Comparison of ENCODE assay signal across 1 cellular context in the genomic region with DNA sequence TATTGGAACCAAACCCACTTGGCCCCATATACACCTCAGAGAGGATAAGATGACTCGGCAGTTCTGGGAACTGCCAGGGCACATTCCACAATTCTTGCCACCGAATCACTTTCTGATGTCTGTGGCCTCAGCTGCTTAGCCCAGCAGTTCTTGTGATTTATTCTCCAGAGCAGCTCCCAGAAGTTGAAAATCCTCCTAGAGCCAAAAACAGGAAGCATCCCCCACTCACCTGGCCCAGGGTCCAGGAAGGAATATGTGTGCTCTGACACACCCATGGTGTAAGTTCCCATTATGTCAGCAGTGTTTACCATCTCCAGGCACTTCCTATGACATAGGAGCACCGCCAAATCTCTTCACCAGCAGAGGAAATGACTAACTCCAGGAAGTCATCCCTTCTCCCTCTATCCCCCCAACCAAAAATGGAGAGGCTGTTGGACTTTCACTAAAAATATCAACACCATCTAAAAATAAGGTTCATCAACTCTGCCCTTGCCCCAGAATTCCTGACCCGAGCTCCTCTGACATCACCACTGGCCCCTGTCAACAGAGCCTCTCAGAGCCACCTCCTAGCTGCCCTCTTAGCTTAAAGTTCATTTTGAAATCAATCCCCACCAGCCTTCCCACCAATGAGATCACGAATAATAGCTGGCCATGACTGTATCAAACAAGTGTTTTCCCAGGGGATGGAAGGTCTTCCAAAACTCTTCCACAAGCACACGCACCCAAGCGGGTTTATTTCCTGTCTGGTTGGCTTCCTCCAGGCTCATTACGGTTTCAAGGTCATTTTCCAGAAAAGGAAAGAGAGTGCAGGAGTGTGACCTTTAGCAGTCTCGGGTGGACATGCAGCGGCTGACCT.
TF ChIP-seq lines count a peak whose summit lies in the region.

No MANE protein-coding gene starts in this region.

TF ChIP-seq in HepG2, 621 proteins besides CTCF, POLR2A, EP300 and RAD21 (continued from another document):
- TF ChIP-seq, protein P1, sequence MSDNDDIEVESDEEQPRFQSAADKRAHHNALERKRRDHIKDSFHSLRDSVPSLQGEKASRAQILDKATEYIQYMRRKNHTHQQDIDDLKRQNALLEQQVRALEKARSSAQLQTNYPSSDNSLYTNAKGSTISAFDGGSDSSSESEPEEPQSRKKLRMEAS (IDR thresholded peaks at IDR 0.05), result no peak
- TF ChIP-seq, protein P2, sequence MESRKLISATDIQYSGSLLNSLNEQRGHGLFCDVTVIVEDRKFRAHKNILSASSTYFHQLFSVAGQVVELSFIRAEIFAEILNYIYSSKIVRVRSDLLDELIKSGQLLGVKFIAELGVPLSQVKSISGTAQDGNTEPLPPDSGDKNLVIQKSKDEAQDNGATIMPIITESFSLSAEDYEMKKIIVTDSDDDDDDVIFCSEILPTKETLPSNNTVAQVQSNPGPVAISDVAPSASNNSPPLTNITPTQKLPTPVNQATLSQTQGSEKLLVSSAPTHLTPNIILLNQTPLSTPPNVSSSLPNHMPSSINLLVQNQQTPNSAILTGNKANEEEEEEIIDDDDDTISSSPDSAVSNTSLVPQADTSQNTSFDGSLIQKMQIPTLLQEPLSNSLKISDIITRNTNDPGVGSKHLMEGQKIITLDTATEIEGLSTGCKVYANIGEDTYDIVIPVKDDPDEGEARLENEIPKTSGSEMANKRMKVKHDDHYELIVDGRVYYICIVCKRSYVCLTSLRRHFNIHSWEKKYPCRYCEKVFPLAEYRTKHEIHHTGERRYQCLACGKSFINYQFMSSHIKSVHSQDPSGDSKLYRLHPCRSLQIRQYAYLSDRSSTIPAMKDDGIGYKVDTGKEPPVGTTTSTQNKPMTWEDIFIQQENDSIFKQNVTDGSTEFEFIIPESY (CRISPR knock-in tag; IDR thresholded peaks at IDR 0.05), result 0 out of 2 replicates have a peak, but pooled peaks have one; percentile 38
- TF ChIP-seq ZBTB21 (CRISPR knock-in tag; IDR thresholded peaks at IDR 0.05) (peak; percentile 51; the same call in 1 of the 2 replicates), SYNCRIP (IDR thresholded peaks at IDR 0.05; ENCODE audit: insufficient read depth, low read depth, low read length) (no peak), MAFF (IDR thresholded peaks at IDR 0.05; ENCODE audit: low read depth, low read length) (peak; percentile 77), SMYD3 (CRISPR knock-in tag; IDR thresholded peaks at IDR 0.05) (no peak), SRSF1 (optimal IDR thresholded peaks at IDR 0.05; ENCODE audit: low read depth, low read length) (no peak), MED1 (CRISPR knock-in tag; IDR thresholded peaks at IDR 0.05) (peak; percentile 19; the same call in 1 of the 2 replicates), ZNF30 (CRISPR knock-in tag; IDR thresholded peaks at IDR 0.05) (no peak), ZNF484 (CRISPR knock-in tag; IDR thresholded peaks at IDR 0.05; ENCODE audit: borderline replicate concordance, low read depth) (no peak), ASH2L (IDR thresholded peaks at IDR 0.05; ENCODE audit: insufficient read length, low read depth, low read length) (no peak), RFX1 (IDR thresholded peaks at IDR 0.05) (no peak), ZNF263 (CRISPR knock-in tag; IDR thresholded peaks at IDR 0.05) (peak; percentile 62; the same call in 1 of the 2 replicates), FOSL2 (CRISPR knock-in tag; IDR thresholded peaks at IDR 0.05) (peak; percentile 18; the same call in 1 of the 2 replicates), HOXA3 (CRISPR knock-in tag; IDR thresholded peaks at IDR 0.05) (0 out of 2 replicates have a peak, but pooled peaks have one; percentile 8)
- TF ChIP-seq, protein P3, sequence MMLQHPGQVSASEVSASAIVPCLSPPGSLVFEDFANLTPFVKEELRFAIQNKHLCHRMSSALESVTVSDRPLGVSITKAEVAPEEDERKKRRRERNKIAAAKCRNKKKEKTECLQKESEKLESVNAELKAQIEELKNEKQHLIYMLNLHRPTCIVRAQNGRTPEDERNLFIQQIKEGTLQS (CRISPR knock-in tag; IDR thresholded peaks at IDR 0.05), result no peak
- TF ChIP-seq, protein P4, sequence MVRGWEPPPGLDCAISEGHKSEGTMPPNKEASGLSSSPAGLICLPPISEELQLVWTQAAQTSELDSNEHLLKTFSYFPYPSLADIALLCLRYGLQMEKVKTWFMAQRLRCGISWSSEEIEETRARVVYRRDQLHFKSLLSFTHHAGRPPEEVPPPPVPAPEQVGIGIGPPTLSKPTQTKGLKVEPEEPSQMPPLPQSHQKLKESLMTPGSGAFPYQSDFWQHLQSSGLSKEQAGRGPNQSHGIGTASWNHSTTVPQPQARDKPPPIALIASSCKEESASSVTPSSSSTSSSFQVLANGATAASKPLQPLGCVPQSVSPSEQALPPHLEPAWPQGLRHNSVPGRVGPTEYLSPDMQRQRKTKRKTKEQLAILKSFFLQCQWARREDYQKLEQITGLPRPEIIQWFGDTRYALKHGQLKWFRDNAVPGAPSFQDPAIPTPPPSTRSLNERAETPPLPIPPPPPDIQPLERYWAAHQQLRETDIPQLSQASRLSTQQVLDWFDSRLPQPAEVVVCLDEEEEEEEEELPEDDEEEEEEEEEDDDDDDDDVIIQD (CRISPR knock-in tag; IDR thresholded peaks at IDR 0.05; ENCODE audit: low read depth), result peak; percentile 77; the same call in 1 of the 2 replicates
